Comparison of ENCODE assay signal across 14 cellular contexts in the genomic region with DNA sequence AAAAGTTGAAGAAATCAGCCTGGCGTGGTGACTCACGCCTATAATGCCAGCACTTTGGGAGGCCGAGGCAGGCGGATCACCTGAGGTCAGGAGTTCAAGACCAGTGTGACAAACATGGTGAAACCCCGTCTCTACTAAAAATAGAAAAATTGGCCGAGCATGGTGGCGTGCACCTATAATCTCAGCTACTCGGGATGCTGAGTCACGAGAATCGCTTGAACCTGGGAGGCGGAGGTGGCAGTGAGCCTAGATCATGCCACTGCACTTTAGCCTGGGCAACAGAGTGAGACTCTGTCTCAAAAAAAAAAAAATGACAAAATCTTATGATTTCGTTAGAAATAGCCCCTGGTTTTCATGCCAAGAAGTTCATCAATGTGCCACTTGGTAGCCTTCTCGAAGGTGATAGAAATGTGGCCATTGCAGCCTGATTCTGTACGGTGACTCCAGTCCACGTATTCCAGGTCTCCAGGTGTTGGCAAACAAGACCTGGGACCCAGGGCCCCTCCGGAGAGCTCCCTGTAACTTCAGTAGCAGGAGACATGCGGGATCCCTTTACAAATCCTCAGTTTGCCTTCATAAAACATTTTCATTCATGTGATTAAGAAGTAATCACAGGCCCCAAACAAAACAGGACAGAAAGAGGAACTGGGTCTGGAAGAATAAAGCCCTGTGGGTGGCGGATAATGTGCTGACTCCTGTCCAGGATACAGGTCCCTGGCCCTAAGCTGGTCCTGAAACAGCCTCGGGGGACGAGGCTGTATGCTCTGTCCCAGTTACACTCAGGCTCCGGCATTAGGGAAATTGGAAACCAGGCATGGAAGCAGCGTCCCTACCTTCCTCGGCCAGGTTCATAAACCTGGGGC.
DNase-seq lines count a peak whose midpoint lies in the region; ATAC-seq, FAIRE-seq and TF ChIP-seq lines count a peak whose summit lies in the region.
"Had no signal": no experiment of that assay in that cellular context is flagged by ENCODE, and none has a peak within 500 bp of the region (broad histone marks: within the 10 kb centered on the region; RNA-seq: fewer than 3 reads in every experiment).

No MANE protein-coding gene starts in this region.

- no peaks in the 10 kb centered on the region for H3K4me1 Mint-ChIP-seq in CD14-positive monocyte

- DNase-seq in CD14-positive monocyte (ENCODE audit: low spot score) (no peak), Kasumi-1 (lab: John Stamatoyannopoulos, UW) (peak; percentile 10 to 23), GM12878 (ENCODE audit: low read depth, low spot score) (no peak), HepG2 (ENCODE audit: low spot score) (peak; percentile 10), HPDE6-E6E7 (ENCODE audit: extremely low spot score) (no peak), NCI-H187 treated with DMSO at 0.1 percent for 48 hours (lab: John Stamatoyannopoulos, UW) (no peak)
- no peak for DNase-seq in activated T-cell treated with anti-CD3 and anti-CD28 coated beads, Interleukin-2, amount 50 U/mL, for 48 hours
- DNase-seq: activated B cell treated with CpG ODN at 0.5 μM for 24 hours; activated naive CD4-positive, alpha-beta T cell; kidney; NCI-H2029 had no signal

- TF ChIP-seq POLR2A in GM12878 (IDR thresholded peaks at IDR 0.05; ENCODE audit: low read depth, low read length) (no peak), HepG2 (IDR thresholded peaks at IDR 0.05; ENCODE audit: insufficient read depth in 1 of 2, low read depth in 2 of 2, low read length in 2 of 2) (no peak)

- ATAC-seq in GM12878 = no peak
- ATAC-seq in HepG2 = peak; percentile 54
- ATAC-seq in GM21515 (IDR thresholded peaks at IDR 0.05; ENCODE audit: unreplicated experiment) = no peak

- H3K9ac ChIP-seq in GM12878 (ENCODE audit: control insufficient read depth, insufficient read depth, low read length) (no peak overlapping the region), HepG2 (ENCODE audit: insufficient read depth, low read depth, low read length) (no peak overlapping the region)

- no peak for TF ChIP-seq CTCF in CD14-positive monocyte (IDR thresholded peaks at IDR 0.05)
- TF ChIP-seq CTCF in GM12878 (IDR thresholded peaks at IDR 0.05 in 2 of 3, conservative IDR thresholded peaks at IDR 0.05 in 1 of 3; ENCODE audit: control insufficient read depth in 2 of 3, extremely low read depth in 1 of 3, insufficient read depth in 1 of 3, low read depth in 3 of 3, low read length in 3 of 3) = no peak
- no peak for TF ChIP-seq CTCF in HepG2 (CRISPR knock-in tag; IDR thresholded peaks at IDR 0.05)

- H3K9me3 Mint-ChIP-seq in CD14-positive monocyte = peaks cover 16 to 27% (median 24%) of the 10 kb centered on the region in 7 donors
- H3K9me3 Mint-ChIP-seq: activated B cell treated with CpG ODN at 0.5 μM for 24 hours had no signal

- 94% methylated on average over 23 of the region's 23 CpGs for WGBS in GM12878 (ENCODE audit: insufficient coverage, insufficient replicate concordance, low lambda C conversion rate, missing lambda C conversion rate)
- WGBS in HepG2 (ENCODE audit: low lambda C conversion rate) = 86% methylated on average over 23 of the region's 23 CpGs

- H4K20me1 ChIP-seq in GM12878 (ENCODE audit: control insufficient read depth, insufficient read depth) (no peaks in the 10 kb centered on the region), HepG2 (ENCODE audit: insufficient read depth, low read length) (no peaks in the 10 kb centered on the region)

- H3K27me3 Mint-ChIP-seq in CD14-positive monocyte (ENCODE audit: low read depth in 3 of 3) = peaks cover 0 to 2% (median 1%) of the 10 kb centered on the region in 3 donors
- H3K27me3 Mint-ChIP-seq: activated B cell treated with CpG ODN at 0.5 μM for 24 hours had no signal

- TF ChIP-seq RAD21 in GM12878 (IDR thresholded peaks at IDR 0.05; ENCODE audit: insufficient read depth, low read depth, low read length) (no peak), HepG2 (CRISPR knock-in tag; IDR thresholded peaks at IDR 0.05) (no peak)

- in situ Hi-C loops in GM12878 (cut with MboI) = no loop called here
- in situ Hi-C loops in HepG2 (cut with HindIII; ENCODE audit: extremely low pct_ligation_motif_present, low pct_unique_long_range_greater_than_20kb) = no loop called here

- H3K4me2 ChIP-seq in GM12878 (ENCODE audit: control insufficient read depth, insufficient read depth) (no peak overlapping the region), HepG2 (ENCODE audit: low read depth, low read length) (no peak overlapping the region)

- H3K27me3 ChIP-seq in GM12878 (replicated peaks in 1 of 2; ENCODE audit: control insufficient read depth in 2 of 2, insufficient read depth in 2 of 2, low read length in 1 of 2) (no peaks in the 10 kb centered on the region), HepG2 (ENCODE audit: control insufficient read depth in 1 of 2, insufficient read depth in 2 of 2, low read length in 2 of 2) (no peaks in the 10 kb centered on the region)

- SMC1A ChIA-PET in GM12878 (lab: Charles Lee; ENCODE audit: uncharacterized antibody, unreplicated experiment) = interaction anchor here (0.7 kb wide), 1 partner anchor 238 kb away, joined by 3 read pairs; no protein-coding TSS in a partner anchor

- H3K9me3 ChIP-seq in GM12878 (replicated peaks; ENCODE audit: control insufficient read depth, insufficient read depth, low read length) (no peaks in the 10 kb centered on the region), HepG2 (ENCODE audit: low read length) (no peaks in the 10 kb centered on the region)
- H3K9me3 ChIP-seq: HAP-1 had no signal

- H3K4me3 Mint-ChIP-seq in CD14-positive monocyte = no peak overlapping the region
- H3K4me3 Mint-ChIP-seq: activated B cell treated with CpG ODN at 0.5 μM for 24 hours had no signal

- peaks cover 60 to 87% of the 10 kb centered on the region in 2 donors for H3K36me3 Mint-ChIP-seq in CD14-positive monocyte

- H3K4me3 ChIP-seq in GM12878 = no peak overlapping the region
- H3K4me3 ChIP-seq in HepG2 (replicated peaks in 1 of 3; ENCODE audit: insufficient read depth in 1 of 3, low read depth in 2 of 3, low read length in 3 of 3) = no peak overlapping the region
- H3K4me3 ChIP-seq: HAP-1 had no signal

- H3K27ac Mint-ChIP-seq in CD14-positive monocyte = peak overlapping the region in 5 of 7 donors; percentile 51 to 63 (median 55)
- H3K27ac Mint-ChIP-seq: activated B cell treated with CpG ODN at 0.5 μM for 24 hours had no signal

- BruUV-seq in GM12878 (replicated peaks; lab: Mats Ljungman, UMichigan) (no TSS peak), HepG2 (replicated peaks; lab: Mats Ljungman, UMichigan) (no TSS peak)

- intact Hi-C loops in CD14-positive monocyte (cut with micrococcal nuclease) (no loop called here), GM12878 (cut with micrococcal nuclease; ENCODE audit: unreplicated experiment) (no loop called here), HepG2 (cut with micrococcal nuclease; ENCODE audit: unreplicated experiment) (no loop called here)

- no peak for TF ChIP-seq EP300 in GM12878 (IDR thresholded peaks at IDR 0.05; ENCODE audit: borderline replicate concordance in 1 of 2, control insufficient read depth in 1 of 2, low read depth in 2 of 2, low read length in 2 of 2)
- TF ChIP-seq EP300 in HepG2 (IDR thresholded peaks at IDR 0.05; ENCODE audit: low read depth in 2 of 2, low read length in 2 of 2) = no peak
- TF ChIP-seq EP300 in HepG2 (CRISPR knock-in tag; IDR thresholded peaks at IDR 0.05; ENCODE audit: borderline replicate concordance) = no peak

- H2AFZ ChIP-seq in GM12878 (ENCODE audit: control insufficient read depth, low read depth, low read length) = no peak overlapping the region
- no peak overlapping the region for H2AFZ ChIP-seq in HepG2 (ENCODE audit: low read length)

- FAIRE-seq in GM12878 (lab: Jason Lieb, UNC) = no peak
- FAIRE-seq in HepG2 (lab: Jason Lieb, UNC) = no peak
- FAIRE-seq: bronchial epithelial cell, kidney had no signal

- no peaks in the 10 kb centered on the region for H3K79me2 ChIP-seq in GM12878 (ENCODE audit: control insufficient read depth, insufficient read depth, low read length)
- no peaks in the 10 kb centered on the region for H3K79me2 ChIP-seq in HepG2 (ENCODE audit: insufficient read depth, low read length)

- H3K36me3 ChIP-seq in GM12878 (ENCODE audit: control insufficient read depth in 2 of 2, insufficient read depth in 2 of 2, low read length in 1 of 2) (peaks cover 2 to 9% of the 10 kb centered on the region in 2 experiments; a peak in 3 of 4 replicates), HepG2 (replicated peaks in 1 of 2; ENCODE audit: control insufficient read depth in 1 of 2, insufficient read depth in 2 of 2, low read length in 2 of 2) (peaks cover 4 to 13% of the 10 kb centered on the region in 2 experiments; a peak in 4 of 5 replicates)

- POLR2A ChIA-PET in GM12878 (lab: Charles Lee) = no interaction called here
- POLR2A ChIA-PET in HepG2 (lab: Yijun Ruan, JAX) = no interaction called here

- H3K27ac ChIP-seq in GM12878 (ENCODE audit: control insufficient read depth, insufficient read depth) (no peak overlapping the region), HepG2 (ENCODE audit: extremely low read length, insufficient read depth, low read length) (no peak overlapping the region)

- H3K4me1 ChIP-seq in GM12878 (ENCODE audit: control insufficient read depth, insufficient read depth, low read length) = peaks cover 4% of the 10 kb centered on the region
- H3K4me1 ChIP-seq in HepG2 (ENCODE audit: insufficient read depth, low read length) = peaks cover 14% of the 10 kb centered on the region
- H3K4me1 ChIP-seq: HAP-1 had no signal

- RAD21 ChIA-PET in GM12878 (lab: Charles Lee; ENCODE audit: unreplicated experiment) = no interaction called here

- CTCF ChIA-PET in GM12878 (lab: Yijun Ruan, JAX) (no interaction called here), HepG2 (lab: Yijun Ruan, JAX; ENCODE audit: low intra/inter-chr PET ratio, low total read pairs) (no interaction called here)

TF ChIP-seq in GM12878, 131 proteins besides CTCF, POLR2A, EP300 and RAD21 (continues in another document):
- TF ChIP-seq MEF2B (IDR thresholded peaks at IDR 0.05; ENCODE audit: partially characterized antibody, poor library complexity, severe bottlenecking) (no peak), SP1 (IDR thresholded peaks at IDR 0.05; ENCODE audit: low read depth, low read length) (no peak)

Comparison
In these comparisons a context has a peak if more than half of its experiments do, and no peak if none do; other contexts are left out.
1. DNase-seq: peak in Kasumi-1 (2 of 2) and HepG2 (single experiment); none in CD14-positive monocyte (single experiment), GM12878 (single experiment), HPDE6-E6E7 (single experiment), activated T-cell treated with anti-CD3 and anti-CD28 coated beads, Interleukin-2, amount 50 U/mL, for 48 hours (0 of 2) and NCI-H187 treated with DMSO at 0.1 percent for 48 hours (single experiment).